In genomic region chr7:6268909-6269306, GRCh38 we compare ENCODE assay signal across 17 cellular contexts. TPM values are rescaled to one million over a fixed set of nuclear protein-coding genes. Genes with fewer than 3 reads are reported as not detected.
DNase-seq lines count a peak whose midpoint lies in the region; ATAC-seq and TF ChIP-seq lines count a peak whose summit lies in the region.
"Had no signal": no experiment of that assay in that cellular context is flagged by ENCODE, and none has a peak within 500 bp of the region (broad histone marks: within the 10 kb centered on the region; RNA-seq: fewer than 3 reads in every experiment).

No MANE protein-coding gene starts in this region.

- peak; percentile 29 for DNase-seq in DMS 273 (lab: John Stamatoyannopoulos, UW; ENCODE audit: unreplicated experiment)
- DNase-seq in DMS 273 treated with DMSO at 0.1 percent for 48 hours (lab: John Stamatoyannopoulos, UW), result no peak
- DNase-seq in RPMI7951 (ENCODE audit: low read depth), result peak; percentile 33
- peak; percentile 27 for DNase-seq in iPS-NIHi7 (ENCODE audit: extremely low spot score)
- no peak for DNase-seq in suprapubic skin (ENCODE audit: low spot score in 2 of 2)
- DNase-seq in activated CD4-positive, alpha-beta T cell treated with anti-CD3 and anti-CD28 coated beads for 36 hours, result no peak
- DNase-seq: 8988T; CD4-positive, alpha-beta T cell; EL; naive B cell; NCI-H774; T-cell had no signal

- WGBS in suprapubic skin, result 64% methylated on average over 5 of the region's 5 CpGs

- no peak for ATAC-seq in activated CD4-positive, alpha-beta T cell treated with anti-CD3 and anti-CD28 coated beads for 36 hours
- ATAC-seq in HG02678 (IDR thresholded peaks at IDR 0.05; ENCODE audit: unreplicated experiment), result no peak
- ATAC-seq in GM18519 (IDR thresholded peaks at IDR 0.05; ENCODE audit: low FRiP score, unreplicated experiment), result no peak
- ATAC-seq: esophagus mucosa, T-cell had no signal

- H3K27me3 Mint-ChIP-seq in activated CD4-positive, alpha-beta T cell treated with anti-CD3 and anti-CD28 coated beads for 36 hours, result peaks cover 21% of the 10 kb centered on the region
- H3K27me3 Mint-ChIP-seq: naive B cell had no signal

- intact Hi-C loops in activated CD4-positive, alpha-beta T cell treated with anti-CD3 and anti-CD28 coated beads for 36 hours (cut with DNase I, micrococcal nuclease), result no loop called here

- no peaks in the 10 kb centered on the region for H3K27me3 ChIP-seq in suprapubic skin

- H3K4me3 ChIP-seq in suprapubic skin, result no peak overlapping the region
- H3K4me3 ChIP-seq: prostate gland had no signal

- H3K36me3 Mint-ChIP-seq in activated CD4-positive, alpha-beta T cell treated with anti-CD3 and anti-CD28 coated beads for 36 hours (ENCODE audit: low read depth), result no peaks in the 10 kb centered on the region
- H3K36me3 Mint-ChIP-seq: naive B cell, T-cell had no signal

- H3K4me1 Mint-ChIP-seq in activated CD4-positive, alpha-beta T cell treated with anti-CD3 and anti-CD28 coated beads for 36 hours, result peaks cover 17% of the 10 kb centered on the region

- H3K36me3 ChIP-seq in suprapubic skin, result no peaks in the 10 kb centered on the region
- H3K36me3 ChIP-seq: prostate gland, WERI-Rb-1 had no signal

- CTCF ChIA-PET in activated CD4-positive, alpha-beta T cell treated with anti-CD3 and anti-CD28 coated beads for 36 hours (lab: Charles Lee), result interaction anchor here (1.0 kb wide), 1 partner anchor 35 kb away, joined by 3 read pairs; no protein-coding TSS in a partner anchor

- no peak for TF ChIP-seq EP300 in suprapubic skin (IDR thresholded peaks at IDR 0.05)

- POLR2A ChIA-PET in activated CD4-positive, alpha-beta T cell treated with anti-CD3 and anti-CD28 coated beads for 36 hours (lab: Charles Lee), result no interaction called here

- H3K4me1 ChIP-seq in suprapubic skin, result peaks cover 37% of the 10 kb centered on the region

- no peak overlapping the region for H3K4me3 Mint-ChIP-seq in activated CD4-positive, alpha-beta T cell treated with anti-CD3 and anti-CD28 coated beads for 36 hours
- H3K4me3 Mint-ChIP-seq: CD4-positive, alpha-beta T cell; T-cell had no signal

- H3K9me3 Mint-ChIP-seq in activated CD4-positive, alpha-beta T cell treated with anti-CD3 and anti-CD28 coated beads for 36 hours (ENCODE audit: low read depth), result no peaks in the 10 kb centered on the region
- H3K9me3 Mint-ChIP-seq: CD4-positive, alpha-beta T cell; T-cell had no signal

- H3K9me3 ChIP-seq in suprapubic skin, result no peaks in the 10 kb centered on the region
- H3K9me3 ChIP-seq: prostate gland had no signal

- TF ChIP-seq CTCF in suprapubic skin (IDR thresholded peaks at IDR 0.05), result no peak

- peak overlapping the region; percentile 15 for H3K27ac ChIP-seq in suprapubic skin
- H3K27ac ChIP-seq: prostate gland, WERI-Rb-1 had no signal

- TF ChIP-seq POLR2A in suprapubic skin (IDR thresholded peaks at IDR 0.05), result no peak

- H3K27ac Mint-ChIP-seq in activated CD4-positive, alpha-beta T cell treated with anti-CD3 and anti-CD28 coated beads for 36 hours, result no peak overlapping the region
- H3K27ac Mint-ChIP-seq: CD4-positive, alpha-beta T cell; T-cell had no signal

RNA-seq across cellular contexts. Expression of gene CYTH3, which starts 3.5 kb away (rescaled TPM):
- total RNA-seq in RPMI7951 (2014; rRNA removed; shearing (Covaris generic)), result 18.4 and 20.6 TPM in 2 replicates
- total RNA-seq in suprapubic skin, result 10 to 100 TPM; 29.8 to 55.7 (median 46.8) TPM
- total RNA-seq in activated CD4-positive, alpha-beta T cell treated with anti-CD3 and anti-CD28 coated beads for 36 hours, result 1 to 10 TPM in 1 of 2 experiments, under 1 TPM in 1; 0.75 to 1.2 TPM

Comparison
In these comparisons a context has a peak if more than half of its experiments do, and no peak if none do; other contexts are left out.
1. DNase-seq: peak in DMS 273 (single experiment), RPMI7951 (single experiment) and iPS-NIHi7 (single experiment); none in DMS 273 treated with DMSO at 0.1 percent for 48 hours (single experiment), suprapubic skin (0 of 2) and activated CD4-positive, alpha-beta T cell treated with anti-CD3 and anti-CD28 coated beads for 36 hours (single experiment).